ENCODE assay signal across 9 cellular contexts in genomic region chr16:88451586-88452484, GRCh38. TPM values are rescaled to one million over a fixed set of nuclear protein-coding genes. Genes with fewer than 3 reads are reported as not detected.
DNase-seq lines count a peak whose midpoint lies in the region; ATAC-seq and FAIRE-seq lines count a peak whose summit lies in the region.
"Had no signal": no experiment of that assay in that cellular context is flagged by ENCODE, and none has a peak within 500 bp of the region (broad histone marks: within the 10 kb centered on the region; RNA-seq: fewer than 3 reads in every experiment).

No MANE protein-coding gene starts in this region.

- in situ Hi-C loops in SK-MEL-5 (cut with HindIII; ENCODE audit: low pct_unique_long_range_greater_than_20kb, low sequenced_read_pairs) = no loop called here

- no peak for FAIRE-seq in GM19239 (lab: Jason Lieb, UNC)

- peaks cover 59% of the 10 kb centered on the region for H3K4me1 Mint-ChIP-seq in stimulated activated memory B cell treated with anti-CD40 and anti-IgM and Interleukin-4, amounts not matched to agents 10 μg/mL and 1 μg/mL and 100 μg/mL, for 72 hours

- H3K36me3 Mint-ChIP-seq in stimulated activated memory B cell treated with anti-CD40 and anti-IgM and Interleukin-4, amounts not matched to agents 10 μg/mL and 1 μg/mL and 100 μg/mL, for 72 hours = no peaks in the 10 kb centered on the region

- 46 to 52% methylated on average over 29 to 30 of the region's 30 CpGs for WGBS in esophagus, 2 donors

- no peak overlapping the region for H3K27ac ChIP-seq in esophagus (ENCODE audit: low read depth in 2 of 2, low read length in 1 of 2)

- no peaks in the 10 kb centered on the region for H3K36me3 ChIP-seq in esophagus (ENCODE audit: control insufficient read depth in 2 of 2, insufficient read depth in 2 of 2, low read length in 1 of 2)

- DNase-seq in NCI-H748 (lab: John Stamatoyannopoulos, UW; ENCODE audit: unreplicated experiment) (peak; percentile 7), NCI-H748 treated with DMSO at 0.1 percent for 48 hours (lab: John Stamatoyannopoulos, UW) (no peak), SK-MEL-5 (ENCODE audit: low read depth, low spot score) (peak; percentile 11), GM19239 (ENCODE audit: insufficient read length, low spot score) (no peak), NCI-H1694 (lab: John Stamatoyannopoulos, UW) (no peak)
- DNase-seq: NCI-H2081 treated with DMSO at 0.1 percent for 48 hours had no signal

- H3K4me3 Mint-ChIP-seq in stimulated activated memory B cell treated with anti-CD40 and anti-IgM and Interleukin-4, amounts not matched to agents 10 μg/mL and 1 μg/mL and 100 μg/mL, for 72 hours = peak overlapping the region; percentile 82

- H3K27me3 ChIP-seq in esophagus (ENCODE audit: control insufficient read depth in 1 of 2, insufficient read depth in 2 of 2, low read length in 2 of 2) = no peaks in the 10 kb centered on the region

- no peaks in the 10 kb centered on the region for H3K9me3 Mint-ChIP-seq in stimulated activated memory B cell treated with anti-CD40 and anti-IgM and Interleukin-4, amounts not matched to agents 10 μg/mL and 1 μg/mL and 100 μg/mL, for 72 hours

- peak overlapping the region; percentile 49 to 69 for H3K4me3 ChIP-seq in esophagus (ENCODE audit: low read depth in 1 of 2, low read length in 2 of 2)

- ATAC-seq in stimulated activated memory B cell treated with anti-CD40 and anti-IgM and Interleukin-4, amounts not matched to agents 10 μg/mL and 1 μg/mL and 100 μg/mL, for 72 hours = no peak
- no peak for ATAC-seq in GM18870 (IDR thresholded peaks at IDR 0.05; ENCODE audit: unreplicated experiment)

- H3K27ac Mint-ChIP-seq in stimulated activated memory B cell treated with anti-CD40 and anti-IgM and Interleukin-4, amounts not matched to agents 10 μg/mL and 1 μg/mL and 100 μg/mL, for 72 hours = peak overlapping the region; percentile 80

- no peaks in the 10 kb centered on the region for H3K9me3 ChIP-seq in esophagus (ENCODE audit: control insufficient read depth in 2 of 2, insufficient read depth in 1 of 2, low read depth in 1 of 2, low read length in 1 of 2)

- H3K27me3 Mint-ChIP-seq in stimulated activated memory B cell treated with anti-CD40 and anti-IgM and Interleukin-4, amounts not matched to agents 10 μg/mL and 1 μg/mL and 100 μg/mL, for 72 hours = no peaks in the 10 kb centered on the region

- peaks cover 15% of the 10 kb centered on the region in 2 donors for H3K4me1 ChIP-seq in esophagus (ENCODE audit: control insufficient read depth in 2 of 2, insufficient read depth in 2 of 2, low read length in 1 of 2)

RNA-seq across cellular contexts. Expression of gene ZFPM1, which starts 1.2 kb away (rescaled TPM):
- 0.13 and 0.29 TPM in 2 replicates for total RNA-seq in SK-MEL-5 (2014; rRNA removed; shearing (Covaris generic))
- 2.4 and 2.8 TPM in 2 replicates for polyA plus RNA-seq in SK-MEL-5 (2015; cell fraction: cytosol; rRNA removed)
- 1.8 and 2.3 TPM in 2 replicates for polyA plus RNA-seq in SK-MEL-5 (2015; cell fraction: nucleus; rRNA removed)
- polyA plus RNA-seq in esophagus = 1 to 10 TPM in 1 of 2 donors, under 1 TPM in 1; 0.98 to 2.6 TPM

Comparison
In these comparisons a context has a peak if more than half of its experiments do, and no peak if none do; other contexts are left out.
1. DNase-seq: peak in NCI-H748 (single experiment) and SK-MEL-5 (single experiment); none in NCI-H748 treated with DMSO at 0.1 percent for 48 hours (single experiment), GM19239 (single experiment) and NCI-H1694 (single experiment).